In genomic region chr2:48161632-48162031, GRCh38 we compare ENCODE assay signal across 31 cellular contexts.
"Had no signal": no experiment of that assay in that cellular context is flagged by ENCODE, and none has a peak within 500 bp of the region (broad histone marks: within the 10 kb centered on the region; RNA-seq: fewer than 3 reads in every experiment).

No MANE protein-coding gene starts in this region.

- H3K4me1 ChIP-seq: esophagus squamous epithelium, prostate gland, right atrium auricular region, stomach, thyroid gland had no signal

- H3K27ac Mint-ChIP-seq: effector memory CD8-positive, alpha-beta T cell; mesothelial cell of epicardium; nephron; neural progenitor cell; stimulated activated effector memory CD8-positive, alpha-beta T cell treated with anti-CD3 and anti-CD28 coated beads, Interleukin-12 subunit alpha, Interleukin-12 subunit beta, amount 100 ng/mL, for 72 hours had no signal

- H3K9me3 ChIP-seq: prostate gland, thyroid gland had no signal

- H3K4me3 ChIP-seq: esophagus squamous epithelium, heart right ventricle, left lung, mucosa of descending colon, neural progenitor cell, prostate gland, right atrium auricular region, smooth muscle cell, stomach, thyroid gland had no signal

- H3K36me3 ChIP-seq: esophagus squamous epithelium, heart right ventricle, left lung, neural progenitor cell, prostate gland, right atrium auricular region, stomach, thyroid gland had no signal

- ATAC-seq: effector memory CD8-positive, alpha-beta T cell; heart right ventricle; left cardiac atrium; left lung; mucosa of descending colon; sciatic nerve; stimulated activated effector memory CD8-positive, alpha-beta T cell treated with anti-CD3 and anti-CD28 coated beads, Interleukin-12 subunit alpha, Interleukin-12 subunit beta, amount 100 ng/mL, for 72 hours had no signal

- FAIRE-seq: endometrium, islet of Langerhans had no signal

- H3K27me3 ChIP-seq: esophagus squamous epithelium, heart right ventricle, left lung, neural progenitor cell, right atrium auricular region, stomach, thyroid gland had no signal

- DNase-seq: cortex of kidney; effector memory CD8-positive, alpha-beta T cell; erythroblast; esophagus squamous epithelium; foreskin melanocyte; glutamatergic neuron; heart right ventricle; hippocampal formation; left cardiac atrium; left lung; mesenchymal stem cell; mucosa of descending colon; naive B cell; nucleus accumbens; stimulated activated CD4-positive, alpha-beta T cell treated with anti-CD3 and anti-CD28 coated beads, Interleukin-12 subunit alpha, Interleukin-12 subunit beta, amount 100 ng/mL, for 4 hours; stimulated activated CD4-positive, alpha-beta T cell treated with anti-CD3 and anti-CD28 coated beads, Interleukin-1b, Interleukin-23, amount 100 ng/mL, for 48 hours; stimulated activated CD4-positive, alpha-beta T cell treated with anti-CD3 and anti-CD28 coated beads, Interleukin-4, amount 100 ng/mL, for 1 hour; stimulated activated naive CD4-positive, alpha-beta T cell treated with Interleukin-2 at 50 U/mL for 16 hours; stomach; thyroid gland; trophoblast cell had no signal

- H3K4me3 Mint-ChIP-seq: effector memory CD8-positive, alpha-beta T cell; mesothelial cell of epicardium; naive B cell; nephron; neural progenitor cell; stimulated activated effector memory CD8-positive, alpha-beta T cell treated with anti-CD3 and anti-CD28 coated beads, Interleukin-12 subunit alpha, Interleukin-12 subunit beta, amount 100 ng/mL, for 72 hours had no signal

- H3K4me1 Mint-ChIP-seq: mesothelial cell of epicardium; naive B cell; nephron; stimulated activated effector memory CD8-positive, alpha-beta T cell treated with anti-CD3 and anti-CD28 coated beads, Interleukin-12 subunit alpha, Interleukin-12 subunit beta, amount 100 ng/mL, for 72 hours had no signal

- H3K27ac ChIP-seq: esophagus squamous epithelium, heart right ventricle, neural progenitor cell, prostate gland, right atrium auricular region, stomach, thyroid gland had no signal

- H3K36me3 Mint-ChIP-seq: stimulated activated effector memory CD8-positive, alpha-beta T cell treated with anti-CD3 and anti-CD28 coated beads, Interleukin-12 subunit alpha, Interleukin-12 subunit beta, amount 100 ng/mL, for 72 hours had no signal
